ENCODE assay signal across 1 cellular context in the genomic region with DNA sequence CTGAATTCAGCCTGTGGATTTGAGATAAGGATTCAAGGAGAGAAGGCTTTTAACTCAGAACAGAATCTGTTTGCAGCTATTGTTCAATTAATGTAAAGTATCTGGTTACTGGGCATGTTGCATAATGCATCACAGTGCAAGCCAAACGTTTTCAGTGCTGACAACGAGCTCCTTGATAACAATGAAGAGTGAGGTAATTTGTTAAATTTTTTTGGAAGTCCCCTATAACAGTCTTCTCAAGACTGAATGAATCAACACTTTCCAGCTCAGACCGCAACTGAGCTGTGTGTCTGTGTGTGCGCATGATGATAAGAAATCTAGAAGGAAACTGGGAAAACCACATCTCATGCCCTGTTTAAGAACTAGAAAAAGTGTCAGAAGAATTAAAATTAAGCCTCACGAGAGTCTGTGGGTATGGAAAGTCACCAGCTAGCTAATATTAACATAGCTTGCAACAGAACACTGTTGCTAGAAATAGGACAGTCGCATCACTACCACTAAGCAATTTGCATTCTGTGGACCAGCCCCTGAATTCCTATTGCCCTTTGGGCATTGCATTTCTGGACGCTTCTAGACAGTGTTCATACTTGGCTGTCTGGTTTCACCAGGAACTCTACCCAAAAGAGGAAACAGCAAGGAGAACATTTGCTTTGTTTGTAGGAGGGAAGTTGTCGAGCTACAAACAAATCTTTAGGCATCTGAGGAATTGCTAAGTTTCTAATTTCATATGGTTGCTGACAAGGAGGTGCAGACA.
TF ChIP-seq lines count a peak whose summit lies in the region.

No MANE protein-coding gene starts in this region.

TF ChIP-seq in K562, 482 proteins besides CTCF, POLR2A, EP300 and RAD21 (continued from another document and continues in another):
- no peak for TF ChIP-seq ARID3B (CRISPR knock-in tag; IDR thresholded peaks at IDR 0.05; ENCODE audit: borderline replicate concordance)
- TF ChIP-seq, protein P1, sequence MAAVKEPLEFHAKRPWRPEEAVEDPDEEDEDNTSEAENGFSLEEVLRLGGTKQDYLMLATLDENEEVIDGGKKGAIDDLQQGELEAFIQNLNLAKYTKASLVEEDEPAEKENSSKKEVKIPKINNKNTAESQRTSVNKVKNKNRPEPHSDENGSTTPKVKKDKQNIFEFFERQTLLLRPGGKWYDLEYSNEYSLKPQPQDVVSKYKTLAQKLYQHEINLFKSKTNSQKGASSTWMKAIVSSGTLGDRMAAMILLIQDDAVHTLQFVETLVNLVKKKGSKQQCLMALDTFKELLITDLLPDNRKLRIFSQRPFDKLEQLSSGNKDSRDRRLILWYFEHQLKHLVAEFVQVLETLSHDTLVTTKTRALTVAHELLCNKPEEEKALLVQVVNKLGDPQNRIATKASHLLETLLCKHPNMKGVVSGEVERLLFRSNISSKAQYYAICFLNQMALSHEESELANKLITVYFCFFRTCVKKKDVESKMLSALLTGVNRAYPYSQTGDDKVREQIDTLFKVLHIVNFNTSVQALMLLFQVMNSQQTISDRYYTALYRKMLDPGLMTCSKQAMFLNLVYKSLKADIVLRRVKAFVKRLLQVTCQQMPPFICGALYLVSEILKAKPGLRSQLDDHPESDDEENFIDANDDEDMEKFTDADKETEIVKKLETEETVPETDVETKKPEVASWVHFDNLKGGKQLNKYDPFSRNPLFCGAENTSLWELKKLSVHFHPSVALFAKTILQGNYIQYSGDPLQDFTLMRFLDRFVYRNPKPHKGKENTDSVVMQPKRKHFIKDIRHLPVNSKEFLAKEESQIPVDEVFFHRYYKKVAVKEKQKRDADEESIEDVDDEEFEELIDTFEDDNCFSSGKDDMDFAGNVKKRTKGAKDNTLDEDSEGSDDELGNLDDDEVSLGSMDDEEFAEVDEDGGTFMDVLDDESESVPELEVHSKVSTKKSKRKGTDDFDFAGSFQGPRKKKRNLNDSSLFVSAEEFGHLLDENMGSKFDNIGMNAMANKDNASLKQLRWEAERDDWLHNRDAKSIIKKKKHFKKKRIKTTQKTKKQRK (IDR thresholded peaks at IDR 0.05; ENCODE audit: borderline replicate concordance, low read depth, low read length): no peak
- TF ChIP-seq CTBP1 (IDR thresholded peaks at IDR 0.05; ENCODE audit: borderline replicate concordance): peak; percentile 31; the same call in 1 of the 2 replicates
- no peak for TF ChIP-seq KLF10 (CRISPR knock-in tag; IDR thresholded peaks at IDR 0.05)
- TF ChIP-seq ZNF699 (CRISPR knock-in tag; IDR thresholded peaks at IDR 0.05; ENCODE audit: insufficient replicate concordance): no peak
- no peak for TF ChIP-seq ZFPM2 (CRISPR knock-in tag; IDR thresholded peaks at IDR 0.05)
- TF ChIP-seq ZKSCAN8 (CRISPR knock-in tag; IDR thresholded peaks at IDR 0.05): peak; percentile 82; the same call in 1 of the 2 replicates
- no peak for TF ChIP-seq BRF2 (IDR thresholded peaks at IDR 0.05; ENCODE audit: borderline replicate concordance, insufficient read depth, insufficient read length)
- no peak for TF ChIP-seq EGR1 (conservative IDR thresholded peaks at IDR 0.05)
- TF ChIP-seq L3MBTL2 (IDR thresholded peaks at IDR 0.05): 0 out of 2 replicates have a peak, but pooled peaks have one; percentile 13
- TF ChIP-seq POLR2AphosphoS5 (IDR thresholded peaks at IDR 0.05; ENCODE audit: control insufficient read depth, insufficient read depth, low read depth, low read length): peak; percentile 70; the same call in 1 of the 2 replicates
- no peak for TF ChIP-seq CBX2 (IDR thresholded peaks at IDR 0.05; ENCODE audit: insufficient read depth, low read length, poor library complexity, severe bottlenecking)
- peak; percentile 71 for TF ChIP-seq MAFK (IDR thresholded peaks at IDR 0.05; ENCODE audit: low read length)
- TF ChIP-seq POLR3G (IDR thresholded peaks at IDR 0.05; ENCODE audit: extremely low read depth, insufficient read length, insufficient replicate concordance): no peak
- TF ChIP-seq GABPB1 (CRISPR knock-in tag; IDR thresholded peaks at IDR 0.05): no peak
- TF ChIP-seq TCF7 (IDR thresholded peaks at IDR 0.05; ENCODE audit: borderline replicate concordance): no peak
- no peak for TF ChIP-seq NFE2L1 (tag; IDR thresholded peaks at IDR 0.05; ENCODE audit: borderline replicate concordance, low read depth)
- TF ChIP-seq HDAC3 (IDR thresholded peaks at IDR 0.05; ENCODE audit: borderline replicate concordance, partially characterized antibody): peak; percentile 88
- peak; percentile 38; the same call in 1 of the 2 replicates for TF ChIP-seq MBD2 (IDR thresholded peaks at IDR 0.05; ENCODE audit: borderline replicate concordance, low read depth)
- peak; percentile 49; the same call in 1 of the 2 replicates for TF ChIP-seq VEZF1 (CRISPR knock-in tag; IDR thresholded peaks at IDR 0.05)
- TF ChIP-seq TAF1 (IDR thresholded peaks at IDR 0.05; ENCODE audit: control insufficient read depth, extremely low read depth, insufficient read depth, low read length, severe bottlenecking): no peak
- TF ChIP-seq CCNT2 (IDR thresholded peaks at IDR 0.05; ENCODE audit: borderline replicate concordance, extremely low read depth, insufficient read length, low read depth, low read length): peak; percentile 61
- no peak for TF ChIP-seq ZNF696 (CRISPR knock-in tag; conservative IDR thresholded peaks at IDR 0.05)
- no peak for TF ChIP-seq TCF7L2 (IDR thresholded peaks at IDR 0.05; ENCODE audit: low read depth, low read length)
- TF ChIP-seq ATF4 (CRISPR knock-in tag; IDR thresholded peaks at IDR 0.05): no peak
- TF ChIP-seq ILK (tag; IDR thresholded peaks at IDR 0.05; ENCODE audit: borderline replicate concordance, low read depth): no peak
- TF ChIP-seq NCOR1 (IDR thresholded peaks at IDR 0.05): peak; percentile 87
- TF ChIP-seq TEAD1 (CRISPR knock-in tag; IDR thresholded peaks at IDR 0.05): peak in 1 of 2 experiments; percentile 32; a peak in 1 of 4 replicates
- TF ChIP-seq, protein P2, sequence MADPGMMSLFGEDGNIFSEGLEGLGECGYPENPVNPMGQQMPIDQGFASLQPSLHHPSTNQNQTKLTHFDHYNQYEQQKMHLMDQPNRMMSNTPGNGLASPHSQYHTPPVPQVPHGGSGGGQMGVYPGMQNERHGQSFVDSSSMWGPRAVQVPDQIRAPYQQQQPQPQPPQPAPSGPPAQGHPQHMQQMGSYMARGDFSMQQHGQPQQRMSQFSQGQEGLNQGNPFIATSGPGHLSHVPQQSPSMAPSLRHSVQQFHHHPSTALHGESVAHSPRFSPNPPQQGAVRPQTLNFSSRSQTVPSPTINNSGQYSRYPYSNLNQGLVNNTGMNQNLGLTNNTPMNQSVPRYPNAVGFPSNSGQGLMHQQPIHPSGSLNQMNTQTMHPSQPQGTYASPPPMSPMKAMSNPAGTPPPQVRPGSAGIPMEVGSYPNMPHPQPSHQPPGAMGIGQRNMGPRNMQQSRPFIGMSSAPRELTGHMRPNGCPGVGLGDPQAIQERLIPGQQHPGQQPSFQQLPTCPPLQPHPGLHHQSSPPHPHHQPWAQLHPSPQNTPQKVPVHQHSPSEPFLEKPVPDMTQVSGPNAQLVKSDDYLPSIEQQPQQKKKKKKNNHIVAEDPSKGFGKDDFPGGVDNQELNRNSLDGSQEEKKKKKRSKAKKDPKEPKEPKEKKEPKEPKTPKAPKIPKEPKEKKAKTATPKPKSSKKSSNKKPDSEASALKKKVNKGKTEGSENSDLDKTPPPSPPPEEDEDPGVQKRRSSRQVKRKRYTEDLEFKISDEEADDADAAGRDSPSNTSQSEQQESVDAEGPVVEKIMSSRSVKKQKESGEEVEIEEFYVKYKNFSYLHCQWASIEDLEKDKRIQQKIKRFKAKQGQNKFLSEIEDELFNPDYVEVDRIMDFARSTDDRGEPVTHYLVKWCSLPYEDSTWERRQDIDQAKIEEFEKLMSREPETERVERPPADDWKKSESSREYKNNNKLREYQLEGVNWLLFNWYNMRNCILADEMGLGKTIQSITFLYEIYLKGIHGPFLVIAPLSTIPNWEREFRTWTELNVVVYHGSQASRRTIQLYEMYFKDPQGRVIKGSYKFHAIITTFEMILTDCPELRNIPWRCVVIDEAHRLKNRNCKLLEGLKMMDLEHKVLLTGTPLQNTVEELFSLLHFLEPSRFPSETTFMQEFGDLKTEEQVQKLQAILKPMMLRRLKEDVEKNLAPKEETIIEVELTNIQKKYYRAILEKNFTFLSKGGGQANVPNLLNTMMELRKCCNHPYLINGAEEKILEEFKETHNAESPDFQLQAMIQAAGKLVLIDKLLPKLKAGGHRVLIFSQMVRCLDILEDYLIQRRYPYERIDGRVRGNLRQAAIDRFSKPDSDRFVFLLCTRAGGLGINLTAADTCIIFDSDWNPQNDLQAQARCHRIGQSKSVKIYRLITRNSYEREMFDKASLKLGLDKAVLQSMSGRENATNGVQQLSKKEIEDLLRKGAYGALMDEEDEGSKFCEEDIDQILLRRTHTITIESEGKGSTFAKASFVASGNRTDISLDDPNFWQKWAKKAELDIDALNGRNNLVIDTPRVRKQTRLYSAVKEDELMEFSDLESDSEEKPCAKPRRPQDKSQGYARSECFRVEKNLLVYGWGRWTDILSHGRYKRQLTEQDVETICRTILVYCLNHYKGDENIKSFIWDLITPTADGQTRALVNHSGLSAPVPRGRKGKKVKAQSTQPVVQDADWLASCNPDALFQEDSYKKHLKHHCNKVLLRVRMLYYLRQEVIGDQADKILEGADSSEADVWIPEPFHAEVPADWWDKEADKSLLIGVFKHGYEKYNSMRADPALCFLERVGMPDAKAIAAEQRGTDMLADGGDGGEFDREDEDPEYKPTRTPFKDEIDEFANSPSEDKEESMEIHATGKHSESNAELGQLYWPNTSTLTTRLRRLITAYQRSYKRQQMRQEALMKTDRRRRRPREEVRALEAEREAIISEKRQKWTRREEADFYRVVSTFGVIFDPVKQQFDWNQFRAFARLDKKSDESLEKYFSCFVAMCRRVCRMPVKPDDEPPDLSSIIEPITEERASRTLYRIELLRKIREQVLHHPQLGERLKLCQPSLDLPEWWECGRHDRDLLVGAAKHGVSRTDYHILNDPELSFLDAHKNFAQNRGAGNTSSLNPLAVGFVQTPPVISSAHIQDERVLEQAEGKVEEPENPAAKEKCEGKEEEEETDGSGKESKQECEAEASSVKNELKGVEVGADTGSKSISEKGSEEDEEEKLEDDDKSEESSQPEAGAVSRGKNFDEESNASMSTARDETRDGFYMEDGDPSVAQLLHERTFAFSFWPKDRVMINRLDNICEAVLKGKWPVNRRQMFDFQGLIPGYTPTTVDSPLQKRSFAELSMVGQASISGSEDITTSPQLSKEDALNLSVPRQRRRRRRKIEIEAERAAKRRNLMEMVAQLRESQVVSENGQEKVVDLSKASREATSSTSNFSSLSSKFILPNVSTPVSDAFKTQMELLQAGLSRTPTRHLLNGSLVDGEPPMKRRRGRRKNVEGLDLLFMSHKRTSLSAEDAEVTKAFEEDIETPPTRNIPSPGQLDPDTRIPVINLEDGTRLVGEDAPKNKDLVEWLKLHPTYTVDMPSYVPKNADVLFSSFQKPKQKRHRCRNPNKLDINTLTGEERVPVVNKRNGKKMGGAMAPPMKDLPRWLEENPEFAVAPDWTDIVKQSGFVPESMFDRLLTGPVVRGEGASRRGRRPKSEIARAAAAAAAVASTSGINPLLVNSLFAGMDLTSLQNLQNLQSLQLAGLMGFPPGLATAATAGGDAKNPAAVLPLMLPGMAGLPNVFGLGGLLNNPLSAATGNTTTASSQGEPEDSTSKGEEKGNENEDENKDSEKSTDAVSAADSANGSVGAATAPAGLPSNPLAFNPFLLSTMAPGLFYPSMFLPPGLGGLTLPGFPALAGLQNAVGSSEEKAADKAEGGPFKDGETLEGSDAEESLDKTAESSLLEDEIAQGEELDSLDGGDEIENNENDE (IDR thresholded peaks at IDR 0.05; ENCODE audit: low read depth, low read length): no peak
- TF ChIP-seq ZZZ3 (IDR thresholded peaks at IDR 0.05): no peak
- no peak for TF ChIP-seq XRCC4 (IDR thresholded peaks at IDR 0.05; ENCODE audit: extremely low read depth, insufficient read depth, insufficient read length)
